In genomic region chr15:73050561-73051297, GRCh38 we compare ENCODE assay signal across 8 cellular contexts. TPM values are rescaled to one million over a fixed set of nuclear protein-coding genes. Genes with fewer than 3 reads are reported as not detected.
DNase-seq lines count a peak whose midpoint lies in the region; ATAC-seq and TF ChIP-seq lines count a peak whose summit lies in the region.

No MANE protein-coding gene starts in this region.

- no TSS peak for BruUV-seq in IMR-90 (replicated peaks; lab: Mats Ljungman, UMichigan)

- H3K4me1 ChIP-seq in IMR-90 (ENCODE audit: control insufficient read depth, insufficient read depth, low read length) (peaks cover 2% of the 10 kb centered on the region; the same call in 1 of the 2 replicates), iPS-18a (ENCODE audit: control insufficient read depth, low read depth, low read length) (peaks cover 11% of the 10 kb centered on the region), smooth muscle cell (ENCODE audit: low read depth) (peaks cover 22% of the 10 kb centered on the region)

- no peak overlapping the region for H3K27ac ChIP-seq in IMR-90 (ENCODE audit: insufficient read depth, low read length)
- peak overlapping the region; percentile 42 for H3K27ac ChIP-seq in iPS-18a (ENCODE audit: low read length)
- no peak overlapping the region for H3K27ac ChIP-seq in smooth muscle cell (ENCODE audit: low read depth)

- H3K27ac Mint-ChIP-seq in activated T-helper 1 cell treated with anti-CD3 and anti-CD28 coated beads, Interleukin-12 subunit alpha, Interleukin-12 subunit beta, Interleukin-2, Interleukin-4 antibody, amounts not matched to agents 30 ng/mL and 10 ng/mL and 1 ng/mL, durations not matched to agents 14 hours and 24 hours and 36 hours = no peak overlapping the region

- peaks cover 8% of the 10 kb centered on the region for H3F3A ChIP-seq in smooth muscle cell (ENCODE audit: low read depth)

- no peak for TF ChIP-seq POLR2A in IMR-90 (IDR thresholded peaks at IDR 0.05; ENCODE audit: low read depth, low read length)

- H3K4ac ChIP-seq in IMR-90 (ENCODE audit: low read depth, low read length) = no peak overlapping the region

- peak overlapping the region; percentile 74 for H3K4me3 Mint-ChIP-seq in activated T-helper 1 cell treated with anti-CD3 and anti-CD28 coated beads, Interleukin-12 subunit alpha, Interleukin-12 subunit beta, Interleukin-2, Interleukin-4 antibody, amounts not matched to agents 30 ng/mL and 10 ng/mL and 1 ng/mL, durations not matched to agents 14 hours and 24 hours and 36 hours

- no peak overlapping the region for H3K9ac ChIP-seq in IMR-90 (ENCODE audit: low read depth, low read length)
- peak overlapping the region; percentile 85 for H3K9ac ChIP-seq in iPS-18a (ENCODE audit: low read length)
- H3K9ac ChIP-seq in smooth muscle cell (ENCODE audit: low read depth) = no peak overlapping the region

- no peak overlapping the region for H2BK20ac ChIP-seq in IMR-90 (ENCODE audit: low read depth, low read length)

- no peak overlapping the region for H3K18ac ChIP-seq in IMR-90 (ENCODE audit: low read depth, low read length)

- H2AFZ ChIP-seq in IMR-90 (replicated peaks; ENCODE audit: low read length, poor library complexity) (no peak overlapping the region), smooth muscle cell (ENCODE audit: low read depth) (peak overlapping the region; percentile 88)

- no peaks in the 10 kb centered on the region for H3K79me2 ChIP-seq in smooth muscle cell (ENCODE audit: low read depth)

- H3K4me2 ChIP-seq in IMR-90 (ENCODE audit: low read depth, low read length) (peak overlapping the region; percentile 99; the same call in 1 of the 2 replicates), smooth muscle cell (peak overlapping the region; percentile 93)

- no peak overlapping the region for H2AK5ac ChIP-seq in IMR-90 (ENCODE audit: low read depth, low read length)

- intact Hi-C loops in IMR-90 (cut with micrococcal nuclease) = loop anchor here (5.0 kb wide), 1 partner anchor 48 kb away; no protein-coding TSS in a partner anchor
- intact Hi-C loops in activated T-helper 1 cell treated with anti-CD3 and anti-CD28 coated beads, Interleukin-12 subunit alpha, Interleukin-12 subunit beta, Interleukin-2, Interleukin-4 antibody, amounts not matched to agents 30 ng/mL and 10 ng/mL and 1 ng/mL, durations not matched to agents 14 hours and 24 hours and 36 hours (cut with micrococcal nuclease) = loop anchor here (1.0 to 10.0 kb wide), 5 partner anchors 194 to 578 kb away; partner anchors contain the start of genes ARIH1, BBS4 and HIGD2B

- no peak overlapping the region for H4K5ac ChIP-seq in IMR-90 (ENCODE audit: low read depth, low read length)

- no peak for TF ChIP-seq RAD21 in IMR-90 (IDR thresholded peaks at IDR 0.05; ENCODE audit: low read length)

- H3K4me1 Mint-ChIP-seq in activated T-helper 1 cell treated with anti-CD3 and anti-CD28 coated beads, Interleukin-12 subunit alpha, Interleukin-12 subunit beta, Interleukin-2, Interleukin-4 antibody, amounts not matched to agents 30 ng/mL and 10 ng/mL and 1 ng/mL, durations not matched to agents 14 hours and 24 hours and 36 hours (ENCODE audit: low read depth) = peaks cover 8% of the 10 kb centered on the region

- ATAC-seq in IMR-90 (ENCODE audit: low read depth) (no peak), GM21825 (IDR thresholded peaks at IDR 0.05; ENCODE audit: unreplicated experiment) (no peak)

- H2AK9ac ChIP-seq in IMR-90 (replicated peaks; ENCODE audit: low read depth, low read length, poor library complexity) = no peak overlapping the region

- 60% methylated on average over 1 of the region's 10 CpGs; no CpG with 5 or more reads in 1 of the 2 experiments for WGBS in IMR-90 (ENCODE audit: extremely low coverage in 2 of 2, insufficient read length in 1 of 2), 2 experiments
- WGBS in smooth muscle cell (ENCODE audit: low lambda C conversion rate) = 36% methylated on average over 10 of the region's 10 CpGs

- peaks cover 12% of the 10 kb centered on the region; the same call in 1 of the 2 replicates for H4K20me1 ChIP-seq in IMR-90 (ENCODE audit: insufficient read depth, low read length)
- H4K20me1 ChIP-seq in smooth muscle cell (ENCODE audit: low read depth) = peaks cover 22% of the 10 kb centered on the region

- H3K36me3 ChIP-seq in IMR-90 (ENCODE audit: control insufficient read depth, insufficient read depth, low read length) = no peaks in the 10 kb centered on the region
- H3K36me3 ChIP-seq in iPS-18a (ENCODE audit: control insufficient read depth, low read depth, low read length) = no peaks in the 10 kb centered on the region
- no peaks in the 10 kb centered on the region for H3K36me3 ChIP-seq in smooth muscle cell (ENCODE audit: low read depth)

- CTCF ChIA-PET in IMR-90 (lab: Yijun Ruan, JAX) = no interaction called here

- TF ChIP-seq CTCF in IMR-90 (conservative IDR thresholded peaks at IDR 0.05; ENCODE audit: low read depth, low read length) (no peak), smooth muscle cell (IDR thresholded peaks at IDR 0.05; ENCODE audit: borderline replicate concordance, insufficient read depth, poor library complexity, severe bottlenecking) (no peak)

- no peak for DNase-seq in IMR-90
- DNase-seq in activated T-helper 1 cell treated with anti-CD3 and anti-CD28 coated beads, Interleukin-12 subunit alpha, Interleukin-12 subunit beta, Interleukin-2, Interleukin-4 antibody, amounts not matched to agents 30 ng/mL and 10 ng/mL and 1 ng/mL, durations not matched to agents 14 hours and 24 hours and 36 hours (ENCODE audit: low spot score) = no peak
- DNase-seq in smooth muscle cell (lab: John Stamatoyannopoulos, UW; ENCODE audit: unreplicated experiment) = no peak
- DNase-seq in nucleus accumbens (lab: John Stamatoyannopoulos, UW) = no peak
- no peak for DNase-seq in NCI-H128 (lab: John Stamatoyannopoulos, UW; ENCODE audit: unreplicated experiment)
- DNase-seq in NCI-H1436 treated with DMSO at 0.1 percent for 48 hours (lab: John Stamatoyannopoulos, UW) = no peak

- H3K27me3 ChIP-seq in IMR-90 (ENCODE audit: control insufficient read depth, insufficient read depth, low read length) (peaks cover 10% of the 10 kb centered on the region), iPS-18a (ENCODE audit: control insufficient read depth, insufficient read depth, low read length) (peaks cover 6% of the 10 kb centered on the region), smooth muscle cell (ENCODE audit: low read depth) (peaks cover 43% of the 10 kb centered on the region)

- no peak overlapping the region for H3K56ac ChIP-seq in IMR-90 (ENCODE audit: extremely low read depth, insufficient read depth, low read length)

- H3K9me3 Mint-ChIP-seq in activated T-helper 1 cell treated with anti-CD3 and anti-CD28 coated beads, Interleukin-12 subunit alpha, Interleukin-12 subunit beta, Interleukin-2, Interleukin-4 antibody, amounts not matched to agents 30 ng/mL and 10 ng/mL and 1 ng/mL, durations not matched to agents 14 hours and 24 hours and 36 hours = no peaks in the 10 kb centered on the region

- no peaks in the 10 kb centered on the region for H3K9me3 ChIP-seq in IMR-90 (ENCODE audit: control insufficient read depth, insufficient read depth, low read length)
- H3K9me3 ChIP-seq in iPS-18a (ENCODE audit: control insufficient read depth, low read depth, low read length) = no peaks in the 10 kb centered on the region
- H3K9me3 ChIP-seq in smooth muscle cell (replicated peaks; ENCODE audit: low read depth) = no peaks in the 10 kb centered on the region

- H3K79me1 ChIP-seq in IMR-90 (ENCODE audit: low read depth in 1 of 2, low read length in 2 of 2) = peaks cover 0 to 19% of the 10 kb centered on the region in 2 experiments; a peak in 2 of 4 replicates

- H2BK15ac ChIP-seq in IMR-90 (ENCODE audit: low read depth, low read length) = no peak overlapping the region

- no peaks in the 10 kb centered on the region for H3K9me1 ChIP-seq in IMR-90 (ENCODE audit: insufficient read depth, low read length)

- H3K23ac ChIP-seq in IMR-90 (ENCODE audit: low read depth, low read length) = no peak overlapping the region

- POLR2A ChIA-PET in IMR-90 (lab: Charles Lee; ENCODE audit: unreplicated experiment) = interaction anchor here (0.6 kb wide), 1 partner anchor 54 kb away, joined by 5 read pairs; no protein-coding TSS in a partner anchor

- no peak overlapping the region for H3K14ac ChIP-seq in IMR-90 (replicated peaks; ENCODE audit: low read depth, low read length)

- peaks cover 31% of the 10 kb centered on the region for H3K27me3 Mint-ChIP-seq in activated T-helper 1 cell treated with anti-CD3 and anti-CD28 coated beads, Interleukin-12 subunit alpha, Interleukin-12 subunit beta, Interleukin-2, Interleukin-4 antibody, amounts not matched to agents 30 ng/mL and 10 ng/mL and 1 ng/mL, durations not matched to agents 14 hours and 24 hours and 36 hours (ENCODE audit: insufficient read depth)

- in situ Hi-C loops in IMR-90 (cut with MboI; ENCODE audit: low sequenced_read_pairs) = no loop called here

- H4K8ac ChIP-seq in IMR-90 (ENCODE audit: low read depth in 2 of 2, low read length in 2 of 2) = no peak overlapping the region

- dilution Hi-C loops in IMR-90 (cut with HindIII; ENCODE audit: low sequenced_read_pairs, unreplicated experiment) = no loop called here

- H4K91ac ChIP-seq in IMR-90 (ENCODE audit: insufficient read depth, low read depth, low read length) = no peak overlapping the region

- peaks cover 2% of the 10 kb centered on the region for H3K36me3 Mint-ChIP-seq in activated T-helper 1 cell treated with anti-CD3 and anti-CD28 coated beads, Interleukin-12 subunit alpha, Interleukin-12 subunit beta, Interleukin-2, Interleukin-4 antibody, amounts not matched to agents 30 ng/mL and 10 ng/mL and 1 ng/mL, durations not matched to agents 14 hours and 24 hours and 36 hours (ENCODE audit: low read depth)

- H3K4me3 ChIP-seq in IMR-90 (ENCODE audit: insufficient read depth, low read depth, low read length) (no peak overlapping the region), iPS-18a (ENCODE audit: low read length) (peak overlapping the region; percentile 87), smooth muscle cell (peak overlapping the region; percentile 94)

- H2BK120ac ChIP-seq in IMR-90 (ENCODE audit: low read depth, low read length) = no peak overlapping the region

- no peak overlapping the region for H2BK5ac ChIP-seq in IMR-90 (ENCODE audit: low read depth, low read length, poor library complexity, severe bottlenecking)

TF ChIP-seq in IMR-90, 13 proteins besides CTCF, POLR2A, EP300 and RAD21 (continues in another document):
- TF ChIP-seq RFX5 (IDR thresholded peaks at IDR 0.05; ENCODE audit: low read depth, low read length) (no peak), CEBPB (IDR thresholded peaks at IDR 0.05; ENCODE audit: low read depth, low read length) (no peak), BHLHE40 (IDR thresholded peaks at IDR 0.05; ENCODE audit: low read depth, low read length) (no peak), FOS (IDR thresholded peaks at IDR 0.05; ENCODE audit: low read depth, low read length) (no peak)

RNA-seq across cellular contexts. Expression of gene NEO1, which starts 1.5 kb away (rescaled TPM):
- total RNA-seq in IMR-90 (2012; rRNA removed) (16.3 and 18.3 TPM in 2 replicates), smooth muscle cell (20.9 and 21.8 TPM in 2 replicates)
- polyA plus RNA-seq in IMR-90 (2012; rRNA removed) (18.5 and 19.3 TPM in 2 replicates), smooth muscle cell (4.9 and 7.1 TPM in 2 replicates)
- 6.7 and 15.3 TPM in 2 replicates for polyA plus RNA-seq in IMR-90 (2012; cell fraction: cytosol; rRNA removed)
- polyA plus RNA-seq in IMR-90 (2012; cell fraction: nucleus; rRNA removed; ENCODE audit: low replicate concordance) = 14.0 and 17.8 TPM in 2 replicates
- 5.6 and 9.1 TPM in 2 replicates for total RNA-seq in activated T-helper 1 cell treated with anti-CD3 and anti-CD28 coated beads, Interleukin-12 subunit alpha, Interleukin-12 subunit beta, Interleukin-2, Interleukin-4 antibody, amounts not matched to agents 30 ng/mL and 10 ng/mL and 1 ng/mL, durations not matched to agents 14 hours and 24 hours and 36 hours
